8 cellular contexts compared by ENCODE assay signal in genomic region chr9:74887041-74887980, GRCh38. TPM values are rescaled to one million over a fixed set of nuclear protein-coding genes. Genes with fewer than 3 reads are reported as not detected.
DNase-seq lines count a peak whose midpoint lies in the region; ATAC-seq and TF ChIP-seq lines count a peak whose summit lies in the region.

Gene TRPM6, minus strand, starts transcription at chr9:74887921. Its CDS starts 65 bp downstream, at chr9:74887856.

- H3K27me3 ChIP-seq in H7 (ENCODE audit: control insufficient read depth, insufficient read depth, low read length) (peaks cover 10% of the 10 kb centered on the region; the same call in 1 of the 2 replicates), mononuclear cell (ENCODE audit: insufficient read depth, low read length) (peaks cover 36% of the 10 kb centered on the region)

- H3K36me3 Mint-ChIP-seq in stimulated activated memory B cell treated with anti-CD40 and anti-IgM and Interleukin-4, amounts not matched to agents 10 μg/mL and 1 μg/mL and 100 μg/mL, for 72 hours: no peaks in the 10 kb centered on the region

- peaks cover 60% of the 10 kb centered on the region for H3K27me3 Mint-ChIP-seq in stimulated activated memory B cell treated with anti-CD40 and anti-IgM and Interleukin-4, amounts not matched to agents 10 μg/mL and 1 μg/mL and 100 μg/mL, for 72 hours

- no peaks in the 10 kb centered on the region for H3K9me3 ChIP-seq in mononuclear cell (ENCODE audit: low read depth, low read length)

- peak; percentile 39 for ATAC-seq in stimulated activated memory B cell treated with anti-CD40 and anti-IgM and Interleukin-4, amounts not matched to agents 10 μg/mL and 1 μg/mL and 100 μg/mL, for 72 hours
- ATAC-seq in HG03280 (IDR thresholded peaks at IDR 0.05; ENCODE audit: unreplicated experiment): no peak

- H3K4me3 Mint-ChIP-seq in stimulated activated memory B cell treated with anti-CD40 and anti-IgM and Interleukin-4, amounts not matched to agents 10 μg/mL and 1 μg/mL and 100 μg/mL, for 72 hours: peak within 1 kb of the TSS; percentile 81

- TF ChIP-seq POLR2A in erythroblast (IDR thresholded peaks at IDR 0.05; ENCODE audit: low read length): no peak

- H3K4me1 Mint-ChIP-seq in stimulated activated memory B cell treated with anti-CD40 and anti-IgM and Interleukin-4, amounts not matched to agents 10 μg/mL and 1 μg/mL and 100 μg/mL, for 72 hours: peaks cover 18% of the 10 kb centered on the region

- H3K4me1 ChIP-seq in mononuclear cell (ENCODE audit: insufficient read depth, low read length): peaks cover 13% of the 10 kb centered on the region

- H3K36me3 ChIP-seq in H7 (replicated peaks; ENCODE audit: control insufficient read depth, insufficient read depth, low read length): no peaks in the 10 kb centered on the region

- no peak within 1 kb of the TSS for H3K27ac Mint-ChIP-seq in stimulated activated memory B cell treated with anti-CD40 and anti-IgM and Interleukin-4, amounts not matched to agents 10 μg/mL and 1 μg/mL and 100 μg/mL, for 72 hours

- H3K4me3 ChIP-seq in H7 (ENCODE audit: insufficient read depth, low read depth, low read length) (peak within 1 kb of the TSS; percentile 81), mononuclear cell (ENCODE audit: low read length) (peak within 1 kb of the TSS; percentile 43)

- DNase-seq in Ammon's horn (ENCODE audit: low spot score) (peak; percentile 33), H7 (peak; percentile 70), NCI-H226 (peak; percentile 57), erythroblast (lab: John Stamatoyannopoulos, UW) (peak; percentile 44 to 54)
- DNase-seq in activated CD8-positive, alpha-beta memory T cell treated with anti-CD3 and anti-CD28 coated beads for 24 hours: peak; percentile 65

- H3K9me3 Mint-ChIP-seq in stimulated activated memory B cell treated with anti-CD40 and anti-IgM and Interleukin-4, amounts not matched to agents 10 μg/mL and 1 μg/mL and 100 μg/mL, for 72 hours: peaks cover 7% of the 10 kb centered on the region

RNA-seq across cellular contexts. Expression of gene TRPM6, which starts in this region (rescaled TPM):
- 0.15 and 0.24 TPM in 2 replicates for total RNA-seq in H7 (2014; rRNA removed; shearing (Covaris generic))
- total RNA-seq in mononuclear cell: 0.31 TPM

Comparison
In these comparisons a context has a peak if more than half of its experiments do, and no peak if none do; other contexts are left out.
1. Peak in DNase-seq and H3K4me3 ChIP-seq in H7; RNA of the gene not detected or under 1 TPM.